28 cellular contexts compared by ENCODE assay signal in genomic region chr10:6813876-6814275, GRCh38.
"Had no signal": no experiment of that assay in that cellular context is flagged by ENCODE, and none has a peak within 500 bp of the region (broad histone marks: within the 10 kb centered on the region; RNA-seq: fewer than 3 reads in every experiment).

No MANE protein-coding gene starts in this region.

- H3K9ac ChIP-seq: parathyroid adenoma had no signal

- H3K27ac Mint-ChIP-seq: naive thymus-derived CD8-positive, alpha-beta T cell; progenitor cell of endocrine pancreas; stimulated activated naive CD8-positive, alpha-beta T cell treated with anti-CD3 and anti-CD28 coated beads, Interleukin-15, amount 100 ng/mL, for 72 hours had no signal

- H3K27ac ChIP-seq: colonic mucosa, esophagus squamous epithelium, gastroesophageal sphincter, heart left ventricle, hepatocyte, lower lobe of right lung, neutrophil, parathyroid adenoma, right atrium auricular region, thyroid gland, vagina had no signal

- H3K4me1 ChIP-seq: colonic mucosa, esophagus squamous epithelium, gastroesophageal sphincter, heart left ventricle, lower lobe of right lung, parathyroid adenoma, right atrium auricular region, thyroid gland, vagina had no signal

- H3K79me2 ChIP-seq: hepatocyte, parathyroid adenoma had no signal

- H3K4me1 Mint-ChIP-seq: naive thymus-derived CD8-positive, alpha-beta T cell; stimulated activated naive CD8-positive, alpha-beta T cell treated with anti-CD3 and anti-CD28 coated beads, Interleukin-15, amount 100 ng/mL, for 72 hours had no signal

- H3K36me3 ChIP-seq: colonic mucosa, esophagus squamous epithelium, gastroesophageal sphincter, heart left ventricle, lower lobe of right lung, neutrophil, right atrium auricular region, thyroid gland, vagina had no signal

- H3K4me3 ChIP-seq: colonic mucosa, esophagus squamous epithelium, gastroesophageal sphincter, heart left ventricle, hepatocyte, lower lobe of right lung, right atrium auricular region, smooth muscle cell, thyroid gland, vagina had no signal

- H3K4me2 ChIP-seq: hepatocyte, smooth muscle cell had no signal

- ATAC-seq: gastroesophageal sphincter; heart left ventricle; left colon; left ventricle myocardium superior; lower lobe of right lung; naive thymus-derived CD8-positive, alpha-beta T cell; sciatic nerve; stimulated activated naive CD8-positive, alpha-beta T cell treated with anti-CD3 and anti-CD28 coated beads, Interleukin-15, amount 100 ng/mL, for 72 hours had no signal

- H3K27me3 Mint-ChIP-seq: progenitor cell of endocrine pancreas had no signal

- H3K4me3 Mint-ChIP-seq: naive thymus-derived CD8-positive, alpha-beta T cell; stimulated activated naive CD8-positive, alpha-beta T cell treated with anti-CD3 and anti-CD28 coated beads, Interleukin-15, amount 100 ng/mL, for 72 hours had no signal

- H3K27me3 ChIP-seq: colonic mucosa, hepatocyte, right atrium auricular region, thyroid gland, vagina had no signal

- H2AFZ ChIP-seq: hepatocyte, parathyroid adenoma had no signal

- H3K9me3 ChIP-seq: colonic mucosa, esophagus squamous epithelium, heart left ventricle, lower lobe of right lung, neutrophil, right atrium auricular region, thyroid gland, vagina had no signal

- DNase-seq: colonic mucosa; dermis blood vessel endothelial cell; effector memory CD4-positive, alpha-beta T cell; erythroblast; esophagus squamous epithelium; foreskin fibroblast; heart left ventricle; left colon; left ventricle myocardium superior; lower lobe of right lung; naive thymus-derived CD8-positive, alpha-beta T cell; stimulated activated CD4-positive, alpha-beta T cell treated with anti-CD3 and anti-CD28 coated beads, Interleukin-12 subunit alpha, Interleukin-12 subunit beta, amount 100 ng/mL, for 4 hours; stimulated activated CD4-positive, alpha-beta T cell treated with anti-CD3 and anti-CD28 coated beads, Interleukin-1b, Interleukin-23, amount 100 ng/mL, for 48 hours; stimulated activated CD4-positive, alpha-beta T cell treated with anti-CD3 and anti-CD28 coated beads, Interleukin-4, amount 100 ng/mL, for 1 hour; stimulated activated CD8-positive, alpha-beta memory T cell treated with anti-CD3 and anti-CD28 coated beads, Interleukin-4, amount 100 ng/mL, for 48 hours; stimulated activated naive CD4-positive, alpha-beta T cell; stimulated activated naive CD8-positive, alpha-beta T cell treated with anti-CD3 and anti-CD28 coated beads, Interleukin-15, amount 100 ng/mL, for 72 hours; thyroid gland; trophoblast cell had no signal
